8 cellular contexts compared by ENCODE assay signal in genomic region chr2:207734264-207734635, GRCh38. TPM values are rescaled to one million over a fixed set of nuclear protein-coding genes. Genes with fewer than 3 reads are reported as not detected.
DNase-seq lines count a peak whose midpoint lies in the region; ATAC-seq and TF ChIP-seq lines count a peak whose summit lies in the region.

No MANE protein-coding gene starts in this region.

- H3K4me2 ChIP-seq in neural progenitor cell = no peak overlapping the region

- no peak overlapping the region for H3K9ac ChIP-seq in neural progenitor cell

- no peak overlapping the region for H3K27ac Mint-ChIP-seq in neural progenitor cell

- peaks cover 4% of the 10 kb centered on the region for H4K20me1 ChIP-seq in neural progenitor cell (ENCODE audit: low read depth)

- DNase-seq in ELR (ENCODE audit: low read depth) (peak; percentile 51), LNCaP clone FGC (ENCODE audit: low read depth) (peak; percentile 22), choroid plexus epithelial cell (ENCODE audit: low read depth) (peak; percentile 85), neural progenitor cell (ENCODE audit: low spot score) (no peak), islet precursor cell (no peak), SK-N-DZ (ENCODE audit: low spot score) (no peak)

- ATAC-seq in GM21825 (IDR thresholded peaks at IDR 0.05; ENCODE audit: unreplicated experiment) (no peak), HG03175 (IDR thresholded peaks at IDR 0.05; ENCODE audit: unreplicated experiment) (no peak)

- no peak overlapping the region for H3K27ac ChIP-seq in neural progenitor cell

- H3K4me1 ChIP-seq in neural progenitor cell = no peaks in the 10 kb centered on the region

- no peaks in the 10 kb centered on the region for H3K79me2 ChIP-seq in neural progenitor cell (ENCODE audit: low read depth)

- no peaks in the 10 kb centered on the region for H3K4me1 Mint-ChIP-seq in neural progenitor cell

- H3K4me3 ChIP-seq in LNCaP clone FGC (ENCODE audit: low read depth, low read length) = no peak overlapping the region
- no peak overlapping the region for H3K4me3 ChIP-seq in choroid plexus epithelial cell (ENCODE audit: low read depth, low read length)
- no peak overlapping the region for H3K4me3 ChIP-seq in neural progenitor cell

- no peaks in the 10 kb centered on the region for H3K9me3 Mint-ChIP-seq in neural progenitor cell

- TF ChIP-seq CTCF in LNCaP clone FGC (IDR thresholded peaks at IDR 0.05; ENCODE audit: control insufficient read depth, extremely low read depth, insufficient read depth) = peak; percentile 83
- peak; percentile 85 for TF ChIP-seq CTCF in choroid plexus epithelial cell (conservative IDR thresholded peaks at IDR 0.05; ENCODE audit: low read depth, low read length)
- peak; percentile 21 for TF ChIP-seq CTCF in neural progenitor cell (IDR thresholded peaks at IDR 0.05)

- peaks cover 17% of the 10 kb centered on the region for H3K36me3 ChIP-seq in neural progenitor cell

- H3K36me3 Mint-ChIP-seq in neural progenitor cell = peaks cover 13% of the 10 kb centered on the region

- no peak overlapping the region for H2AFZ ChIP-seq in neural progenitor cell (replicated peaks)

- no peak overlapping the region for H3K4me3 Mint-ChIP-seq in neural progenitor cell

- no peaks in the 10 kb centered on the region for H3K27me3 Mint-ChIP-seq in neural progenitor cell (ENCODE audit: insufficient read depth, low read depth)

- H3F3A ChIP-seq in neural progenitor cell (ENCODE audit: low read depth) = peaks cover 20% of the 10 kb centered on the region

- H3K27me3 ChIP-seq in neural progenitor cell = no peaks in the 10 kb centered on the region

- H3K9me3 ChIP-seq in neural progenitor cell (ENCODE audit: low read depth) = no peaks in the 10 kb centered on the region

RNA-seq across cellular contexts. Expression of gene CCNYL1, which starts 22.8 kb away (rescaled TPM):
- total RNA-seq in neural progenitor cell (ENCODE audit: low replicate concordance) = 15.0 and 22.0 TPM in 2 replicates
- polyA plus RNA-seq in SK-N-DZ (2014; cell fraction: cytosol; rRNA removed) = 2.7 and 2.8 TPM in 2 replicates
- 3.8 and 4.9 TPM in 2 replicates for polyA plus RNA-seq in SK-N-DZ (2014; cell fraction: nucleus; rRNA removed)

RNA-seq across cellular contexts. Expression of gene FZD5, which starts 35.5 kb away (rescaled TPM):
- total RNA-seq in neural progenitor cell (ENCODE audit: low replicate concordance) = 178 and 240 TPM in 2 replicates
- polyA plus RNA-seq in SK-N-DZ (2014; cell fraction: cytosol; rRNA removed) = 4.3 and 5.4 TPM in 2 replicates
- 2.9 TPM in 2 replicates for polyA plus RNA-seq in SK-N-DZ (2014; cell fraction: nucleus; rRNA removed)

Comparison
In these comparisons a context has a peak if more than half of its experiments do, and no peak if none do; other contexts are left out.
1. DNase-seq: peak in ELR (single experiment), LNCaP clone FGC (single experiment) and choroid plexus epithelial cell (single experiment); none in neural progenitor cell (single experiment), islet precursor cell (single experiment) and SK-N-DZ (single experiment).
2. CTCF ChIP-seq: peak in every context shown above with its lines; median percentile 85 in choroid plexus epithelial cell; 83 in LNCaP clone FGC; 21 in neural progenitor cell.